8 cellular contexts compared by ENCODE assay signal in the genomic region with DNA sequence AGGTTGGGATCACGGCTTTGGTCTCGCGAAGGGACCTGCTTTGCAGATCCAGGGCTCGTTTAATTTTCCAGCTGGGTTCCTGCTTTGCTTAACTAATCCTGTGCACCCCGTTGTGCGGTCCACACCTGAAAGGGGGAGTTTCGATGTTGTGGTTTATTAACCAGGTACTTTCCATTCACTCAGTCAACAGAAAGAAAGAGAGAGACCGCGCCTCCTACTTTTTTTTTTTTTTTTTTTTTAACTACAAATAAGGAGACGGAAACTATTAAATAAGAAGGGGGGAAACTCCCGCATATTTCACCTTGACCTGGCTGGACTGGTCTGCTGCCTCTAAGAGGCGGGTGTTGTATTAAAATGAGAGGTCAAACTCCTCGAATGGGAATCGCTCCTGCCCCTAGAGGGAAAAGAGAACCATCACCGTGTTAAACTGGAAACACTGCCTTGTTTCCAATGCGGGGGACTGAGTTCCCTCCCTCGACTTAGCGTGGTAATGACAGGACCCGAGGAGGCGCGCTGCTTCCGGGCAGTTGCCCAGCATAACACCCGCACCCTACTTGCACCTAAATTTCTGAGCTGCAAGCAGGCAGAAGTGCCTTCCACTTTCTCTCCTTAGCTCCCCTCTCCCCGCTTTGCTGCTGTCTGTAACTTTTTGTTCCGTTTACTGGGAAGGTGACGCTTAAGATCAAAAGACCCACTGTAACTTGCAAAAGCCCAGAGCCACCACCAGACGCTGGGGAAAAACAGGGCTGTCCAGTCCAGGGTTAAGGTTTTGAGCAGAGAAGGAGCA. TPM values are rescaled to one million over a fixed set of nuclear protein-coding genes. Genes with fewer than 3 reads are reported as not detected.
DNase-seq lines count a peak whose midpoint lies in the region; ATAC-seq and TF ChIP-seq lines count a peak whose summit lies in the region.

No MANE protein-coding gene starts in this region.

- H3K4me1 Mint-ChIP-seq in natural killer cell treated with Interleukin-12 subunit alpha and Interleukin-12 subunit beta and Interleukin-15 and Interleukin-18, amount 100 ng/mL, for 72 hours (ENCODE audit: low read depth in 2 of 2) = peaks cover 10 to 11% of the 10 kb centered on the region in 2 donors

- ATAC-seq in GM18519 (IDR thresholded peaks at IDR 0.05; ENCODE audit: low FRiP score, unreplicated experiment) (peak; percentile 29), HG02943 (IDR thresholded peaks at IDR 0.05; ENCODE audit: low read depth, unreplicated experiment) (peak; percentile 42), foreskin keratinocyte (peak; percentile 49)
- ATAC-seq in natural killer cell treated with Interleukin-12 subunit alpha and Interleukin-12 subunit beta and Interleukin-15 and Interleukin-18, amount 100 ng/mL, for 72 hours = peak; percentile 43 to 53

- CTCF ChIA-PET in BJ (lab: Yijun Ruan, JAX) = interaction anchor here (0.6 to 2.2 kb wide), 9 partner anchors 10 to 584 kb away, joined by 3 to 8 read pairs (median 5); no protein-coding TSS in a partner anchor

- peak; percentile 42 for TF ChIP-seq CTCF in BJ (IDR thresholded peaks at IDR 0.05; ENCODE audit: insufficient read depth, low read depth, low read length)
- peak; percentile 50 for TF ChIP-seq CTCF in foreskin keratinocyte (conservative IDR thresholded peaks at IDR 0.05)

- H3K27ac ChIP-seq in foreskin keratinocyte = peak overlapping the region; percentile 99

- H3K4me3 Mint-ChIP-seq in natural killer cell treated with Interleukin-12 subunit alpha and Interleukin-12 subunit beta and Interleukin-15 and Interleukin-18, amount 100 ng/mL, for 72 hours = peak overlapping the region; percentile 84

- peaks cover 16 to 25% of the 10 kb centered on the region in 2 donors for H3K27me3 Mint-ChIP-seq in natural killer cell treated with Interleukin-12 subunit alpha and Interleukin-12 subunit beta and Interleukin-15 and Interleukin-18, amount 100 ng/mL, for 72 hours

- peaks cover 26% of the 10 kb centered on the region for H3K4me1 ChIP-seq in foreskin keratinocyte

- H3K9me3 Mint-ChIP-seq in natural killer cell treated with Interleukin-12 subunit alpha and Interleukin-12 subunit beta and Interleukin-15 and Interleukin-18, amount 100 ng/mL, for 72 hours = no peaks in the 10 kb centered on the region

- POLR2A ChIA-PET in BJ (lab: Charles Lee) = no interaction called here

- DNase-seq in BJ (ENCODE audit: low read depth) (no peak), NCI-H2029 treated with DMSO at 0.1 percent for 48 hours (lab: John Stamatoyannopoulos, UW) (peak; percentile 49), foreskin keratinocyte (peak; percentile 57 to 74)
- peak; percentile 14 for DNase-seq in activated CD8-positive, alpha-beta memory T cell treated with anti-CD3 and anti-CD28 coated beads, Interleukin-2, amount 50 U/mL, for 4 hours
- no peak for DNase-seq in natural killer cell treated with Interleukin-12 subunit alpha and Interleukin-12 subunit beta and Interleukin-15 and Interleukin-18, amount 100 ng/mL, for 72 hours (ENCODE audit: low spot score)
- DNase-seq in effector CD4-positive, alpha-beta T cell = no peak

- peak overlapping the region; percentile 60 for H3K4me3 ChIP-seq in BJ (ENCODE audit: low read depth, low read length)

- no peaks in the 10 kb centered on the region for H3K36me3 Mint-ChIP-seq in natural killer cell treated with Interleukin-12 subunit alpha and Interleukin-12 subunit beta and Interleukin-15 and Interleukin-18, amount 100 ng/mL, for 72 hours

- no peaks in the 10 kb centered on the region for H3K27me3 ChIP-seq in BJ (ENCODE audit: control insufficient read depth, insufficient read depth, low read length)
- H3K27me3 ChIP-seq in foreskin keratinocyte = no peaks in the 10 kb centered on the region

- H3K27ac Mint-ChIP-seq in natural killer cell treated with Interleukin-12 subunit alpha and Interleukin-12 subunit beta and Interleukin-15 and Interleukin-18, amount 100 ng/mL, for 72 hours = peak overlapping the region in 1 of 2 donors; percentile 36

- H3K36me3 ChIP-seq in BJ (ENCODE audit: control insufficient read depth, insufficient read depth, low read length) = no peaks in the 10 kb centered on the region

RNA-seq across cellular contexts. Expression of a gene that starts 1.1 kb away (rescaled TPM):
- 0.58 and 0.64 TPM in 2 replicates for polyA plus RNA-seq in BJ (2011; rRNA removed)
- polyA minus RNA-seq in BJ (2011; rRNA and poly(A)+ RNA removed) = 2.5 and 2.8 TPM in 2 replicates
- 12.3 and 12.9 TPM in 2 replicates for total RNA-seq in foreskin keratinocyte
- polyA plus RNA-seq in foreskin keratinocyte = 1.2 and 1.3 TPM in 2 replicates
- 1 to 10 TPM in 1 of 2 donors, under 1 TPM in 1; 0.10 to 1.3 TPM for total RNA-seq in natural killer cell treated with Interleukin-12 subunit alpha and Interleukin-12 subunit beta and Interleukin-15 and Interleukin-18, amount 100 ng/mL, for 72 hours

Comparison
In these comparisons a context has a peak if more than half of its experiments do, and no peak if none do; other contexts are left out.
1. DNase-seq: peak in NCI-H2029 treated with DMSO at 0.1 percent for 48 hours (single experiment), activated CD8-positive, alpha-beta memory T cell treated with anti-CD3 and anti-CD28 coated beads, Interleukin-2, amount 50 U/mL, for 4 hours (single experiment) and foreskin keratinocyte (2 of 2); none in BJ (single experiment), natural killer cell treated with Interleukin-12 subunit alpha and Interleukin-12 subunit beta and Interleukin-15 and Interleukin-18, amount 100 ng/mL, for 72 hours (single experiment) and effector CD4-positive, alpha-beta T cell (single experiment).
2. Peak in every context shown above with its lines, with median percentiles within 50 percentile points of each other: ATAC-seq.